8 cellular contexts compared by ENCODE assay signal in the genomic region with DNA sequence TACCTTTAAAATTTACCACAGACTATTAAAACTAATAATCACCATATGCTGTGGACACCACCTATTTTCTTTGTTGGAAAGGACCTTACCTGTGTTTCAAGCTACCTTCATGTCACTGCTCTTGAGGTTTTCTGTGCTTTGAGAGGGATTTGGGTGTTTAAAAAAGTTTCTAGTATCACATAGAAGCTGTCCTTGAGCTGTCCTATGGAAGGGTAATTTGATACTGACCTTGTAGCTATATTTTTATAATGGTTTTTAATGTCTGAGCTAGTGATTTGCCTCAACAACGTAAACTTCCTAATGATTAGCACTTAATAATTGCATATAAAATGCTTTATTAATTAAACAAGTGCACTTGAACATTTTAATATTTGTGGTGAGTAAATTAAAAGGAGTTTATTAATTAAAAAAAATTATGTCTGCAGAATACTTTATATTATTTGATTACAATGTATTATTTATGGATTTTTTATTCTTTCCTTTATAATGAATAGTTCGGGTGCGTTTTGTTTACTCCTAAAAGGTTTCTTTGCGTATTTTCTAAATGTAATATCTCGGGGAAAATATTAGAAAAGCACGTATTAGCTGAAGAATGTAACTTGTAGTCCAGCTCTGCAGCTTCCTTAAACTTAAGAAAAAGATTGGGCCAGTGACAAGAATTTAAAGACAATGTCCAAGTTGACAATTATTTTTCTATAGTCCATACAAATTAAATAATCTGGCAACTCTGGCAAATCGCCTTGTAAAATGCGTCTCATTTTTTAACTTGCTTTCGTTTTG. TPM values are rescaled to one million over a fixed set of nuclear protein-coding genes. Genes with fewer than 3 reads are reported as not detected.
DNase-seq lines count a peak whose midpoint lies in the region; ATAC-seq and TF ChIP-seq lines count a peak whose summit lies in the region.
"Had no signal": no experiment of that assay in that cellular context is flagged by ENCODE, and none has a peak within 500 bp of the region (broad histone marks: within the 10 kb centered on the region; RNA-seq: fewer than 3 reads in every experiment).

No MANE protein-coding gene starts in this region.

- TF ChIP-seq CTCF in heart right ventricle (IDR thresholded peaks at IDR 0.05) = no peak
- no peak for TF ChIP-seq CTCF in fibroblast of villous mesenchyme (IDR thresholded peaks at IDR 0.05; ENCODE audit: insufficient read depth, low read depth, low read length)
- no peak for TF ChIP-seq CTCF in upper lobe of right lung (IDR thresholded peaks at IDR 0.05)

- no peak for ATAC-seq in heart right ventricle
- ATAC-seq in upper lobe of right lung = no peak
- ATAC-seq in HG02840 (IDR thresholded peaks at IDR 0.05; ENCODE audit: low FRiP score, unreplicated experiment) = no peak

- 21 to 22% methylated on average over 9 of the region's 9 CpGs for whole genome bisulfite sequencing in heart right ventricle, 2 donors

- DNase-seq in heart right ventricle (no peak), cardiac septum (ENCODE audit: low spot score) (no peak), fibroblast of villous mesenchyme (ENCODE audit: low read depth) (no peak), upper lobe of right lung (no peak), CD1c-positive myeloid dendritic cell (ENCODE audit: extremely low spot score) (no peak)
- DNase-seq: hippocampal formation; stimulated activated CD4-positive, alpha-beta T cell treated with anti-CD3 and anti-CD28 coated beads, Interleukin-4, amount 100 ng/mL, for 1 hour had no signal

- H3K4me1 ChIP-seq in heart right ventricle (peaks cover 0 to 51% (median 14%) of the 10 kb centered on the region in 9 donors), upper lobe of right lung (peaks cover 11% of the 10 kb centered on the region)

- H3K27ac ChIP-seq in heart right ventricle = peak overlapping the region in 1 of 10 donors; percentile 80
- no peak overlapping the region for H3K27ac ChIP-seq in upper lobe of right lung

- H3K4me3 ChIP-seq in heart right ventricle (peak overlapping the region in 6 of 10 donors; percentile 2 to 51 (median 26)), fibroblast of villous mesenchyme (ENCODE audit: low read depth, low read length) (peak overlapping the region; percentile 48), upper lobe of right lung (peak overlapping the region; percentile 17)

- no peaks in the 10 kb centered on the region for H3K36me3 ChIP-seq in heart right ventricle
- H3K36me3 ChIP-seq in upper lobe of right lung = no peaks in the 10 kb centered on the region

- intact Hi-C loops in heart right ventricle (cut with DNase I) = loop anchor here in 2 of 10 donors (5.0 to 10.0 kb wide), 2 partner anchors 320 to 683 kb away; no protein-coding TSS in a partner anchor
- intact Hi-C loops in cardiac septum (cut with DNase I) = loop anchor here (5.0 kb wide), 1 partner anchor 1015 kb away; no protein-coding TSS in a partner anchor
- intact Hi-C loops in upper lobe of right lung (cut with DNase I) = loop anchor here (10.0 kb wide), 2 partner anchors 323 to 423 kb away; no protein-coding TSS in a partner anchor

- peaks cover 46 to 99% (median 96%) of the 10 kb centered on the region in 7 donors for H3K27me3 ChIP-seq in heart right ventricle
- peaks cover 94% of the 10 kb centered on the region for H3K27me3 ChIP-seq in upper lobe of right lung

- H3K9me3 ChIP-seq in heart right ventricle (no peaks in the 10 kb centered on the region), upper lobe of right lung (no peaks in the 10 kb centered on the region)

RNA-seq across cellular contexts. Expression of gene HOXD8, which starts 2.3 kb away (rescaled TPM):
- total RNA-seq in heart right ventricle (1 to 10 TPM in 1 of 10 donors, under 1 TPM in 7, not detected in 2; 0.26 to 1.5 (median 0.42) TPM), cardiac septum (1.1 TPM), fibroblast of villous mesenchyme (11.9 and 15.5 TPM in 2 replicates), upper lobe of right lung (2.6 TPM)
- polyA plus RNA-seq in heart right ventricle = under 1 TPM; 0.35 to 0.59 TPM

RNA-seq across cellular contexts. Expression of gene HOXD9, which starts 9.3 kb away (rescaled TPM):
- total RNA-seq in heart right ventricle (under 1 TPM in 2 of 10 donors, not detected in 8; 0.15 to 0.29 TPM), cardiac septum (not detected), fibroblast of villous mesenchyme (10.6 and 11.2 TPM in 2 replicates), upper lobe of right lung (1.6 TPM)
- under 1 TPM; 0.16 to 0.29 TPM for polyA plus RNA-seq in heart right ventricle

RNA-seq across cellular contexts. Expression of gene HOXD10, which starts 15.2 kb away (rescaled TPM):
- total RNA-seq in heart right ventricle = not detected
- polyA plus RNA-seq in heart right ventricle = not detected
- total RNA-seq in cardiac septum = 0.16 TPM
- 39.9 and 58.7 TPM in 2 replicates for total RNA-seq in fibroblast of villous mesenchyme
- total RNA-seq in upper lobe of right lung = 0.55 TPM

RNA-seq across cellular contexts. Expression of gene HOXD4, which starts 19.5 kb away (rescaled TPM):
- under 1 TPM in 8 of 10 donors, not detected in 2; 0.21 to 0.69 (median 0.40) TPM for total RNA-seq in heart right ventricle
- 1 to 10 TPM in 1 of 2 donors, under 1 TPM in 1; 0.13 to 1.6 TPM for polyA plus RNA-seq in heart right ventricle
- total RNA-seq in cardiac septum = 0.70 TPM
- total RNA-seq in fibroblast of villous mesenchyme = 5.5 and 7.8 TPM in 2 replicates
- total RNA-seq in upper lobe of right lung = 0.84 TPM

RNA-seq across cellular contexts. Expression of gene HOXD11, which starts 24.7 kb away (rescaled TPM):
- total RNA-seq in heart right ventricle (not detected), cardiac septum (not detected), fibroblast of villous mesenchyme (26.4 and 42.3 TPM in 2 replicates), upper lobe of right lung (not detected)
- not detected for polyA plus RNA-seq in heart right ventricle

Comparison
In these comparisons a context has a peak if more than half of its experiments do, and no peak if none do; other contexts are left out.
1. RNA of gene HOXD10, which starts 15.2 kb away (total RNA-seq): 39.9 to 58.7 TPM in fibroblast of villous mesenchyme; 0.55 TPM in upper lobe of right lung (single experiment), 0.16 TPM in cardiac septum (single experiment) and not detected in heart right ventricle; every median in the first group is over 10 times any median in the second.
2. Peak in every context shown above with its lines, with median percentiles within 50 percentile points of each other: H3K4me3 ChIP-seq.